9 cellular contexts compared by ENCODE assay signal in genomic region chr6:53679446-53679933, GRCh38.
DNase-seq lines count a peak whose midpoint lies in the region; ATAC-seq lines count a peak whose summit lies in the region.
"Had no signal": no experiment of that assay in that cellular context is flagged by ENCODE, and none has a peak within 500 bp of the region (broad histone marks: within the 10 kb centered on the region; RNA-seq: fewer than 3 reads in every experiment).

No MANE protein-coding gene starts in this region.

- peaks cover 1% of the 10 kb centered on the region for H3K4me1 ChIP-seq in adipocyte (ENCODE audit: control insufficient read depth, insufficient read depth, low read length)
- H3K4me1 ChIP-seq: BLaER1 treated with 17β-estradiol and CSF1 and Interleukin-3, amounts not matched to agents 10 nM and 100 nM had no signal

- H3K36me3 ChIP-seq in adipocyte (ENCODE audit: control insufficient read depth, insufficient read depth, low read length, severe bottlenecking), result no peaks in the 10 kb centered on the region
- H3K36me3 ChIP-seq: BLaER1 treated with 17β-estradiol and CSF1 and Interleukin-3, amounts not matched to agents 10 nM and 100 nM had no signal

- DNase-seq in NCI-H1105 treated with DMSO at 0.1 percent for 48 hours (lab: John Stamatoyannopoulos, UW) (peak; percentile 20), NCI-H1105 (lab: John Stamatoyannopoulos, UW) (no peak), adipocyte (ENCODE audit: low read depth) (peak; percentile 48), iPS DF 19.7 (ENCODE audit: low read depth, low spot score) (peak; percentile 33), globus pallidus (ENCODE audit: low spot score) (no peak), NCI-H2227 (lab: John Stamatoyannopoulos, UW; ENCODE audit: unreplicated experiment) (no peak)

- ATAC-seq in HG03521 (IDR thresholded peaks at IDR 0.05; ENCODE audit: unreplicated experiment) (peak; percentile 64), HG02610 (IDR thresholded peaks at IDR 0.05; ENCODE audit: unreplicated experiment) (no peak)

- H3K4me3 ChIP-seq in adipocyte (ENCODE audit: low read length), result no peak overlapping the region
- H3K4me3 ChIP-seq: BLaER1 treated with 17β-estradiol and CSF1 and Interleukin-3, amounts not matched to agents 10 nM and 100 nM had no signal

- H3K9ac ChIP-seq in adipocyte (ENCODE audit: low read length), result no peak overlapping the region
- H3K9ac ChIP-seq: BLaER1 treated with 17β-estradiol and CSF1 and Interleukin-3, amounts not matched to agents 10 nM and 100 nM had no signal

- H3K27me3 ChIP-seq in adipocyte (replicated peaks; ENCODE audit: control insufficient read depth, insufficient read depth, low read length), result no peaks in the 10 kb centered on the region
- H3K27me3 ChIP-seq: BLaER1 treated with 17β-estradiol and CSF1 and Interleukin-3, amounts not matched to agents 10 nM and 100 nM had no signal

- H3K9me3 ChIP-seq in adipocyte (ENCODE audit: control insufficient read depth, low read length), result no peaks in the 10 kb centered on the region
- H3K9me3 ChIP-seq: BLaER1 treated with 17β-estradiol and CSF1 and Interleukin-3, amounts not matched to agents 10 nM and 100 nM had no signal

Comparison
In these comparisons a context has a peak if more than half of its experiments do, and no peak if none do; other contexts are left out.
1. DNase-seq: peak in NCI-H1105 treated with DMSO at 0.1 percent for 48 hours (single experiment), adipocyte (single experiment) and iPS DF 19.7 (single experiment); none in NCI-H1105 (single experiment), globus pallidus (single experiment) and NCI-H2227 (single experiment).